Comparison of ENCODE assay signal across 8 cellular contexts in genomic region chr7:97145068-97145467, GRCh38. TPM values are rescaled to one million over a fixed set of nuclear protein-coding genes. Genes with fewer than 3 reads are reported as not detected.
DNase-seq lines count a peak whose midpoint lies in the region; ATAC-seq, FAIRE-seq and TF ChIP-seq lines count a peak whose summit lies in the region.

No MANE protein-coding gene starts in this region.

- H3K9me2 ChIP-seq in Karpas-422 (replicated peaks; ENCODE audit: insufficient read depth, low read length) = no peaks in the 10 kb centered on the region

- FAIRE-seq in D721Med (lab: Jason Lieb, UNC) = no peak

- H3K27ac Mint-ChIP-seq in activated CD4-positive, alpha-beta memory T cell treated with anti-CD3 and anti-CD28 coated beads for 36 hours = no peak overlapping the region

- H3K27ac ChIP-seq in Karpas-422 (ENCODE audit: low read length) (no peak overlapping the region), SK-N-MC (no peak overlapping the region)

- H3K79me2 ChIP-seq in Karpas-422 (ENCODE audit: low read length) = peaks cover 78% of the 10 kb centered on the region

- H2AFZ ChIP-seq in Karpas-422 (ENCODE audit: low read length) = no peak overlapping the region

- CTCF ChIA-PET in activated CD4-positive, alpha-beta memory T cell treated with anti-CD3 and anti-CD28 coated beads for 36 hours (lab: Charles Lee) = interaction anchor here (0.9 kb wide), 1 partner anchor 34 kb away, joined by 5 read pairs; no protein-coding TSS in a partner anchor

- H3K4me2 ChIP-seq in Karpas-422 (ENCODE audit: low read depth, low read length, poor library complexity, severe bottlenecking) = no peak overlapping the region

- H3K27me3 ChIP-seq in Karpas-422 (ENCODE audit: low read length) = no peaks in the 10 kb centered on the region

- peaks cover 28% of the 10 kb centered on the region for H3K36me3 Mint-ChIP-seq in activated CD4-positive, alpha-beta memory T cell treated with anti-CD3 and anti-CD28 coated beads for 36 hours

- H3K4me3 ChIP-seq in Karpas-422 (ENCODE audit: low read length) (no peak overlapping the region), SK-N-MC (no peak overlapping the region)

- DNase-seq in D721Med (ENCODE audit: insufficient read length, low spot score) (no peak), Karpas-422 (peak; percentile 72), SK-N-MC (ENCODE audit: low read depth, low spot score) (peak; percentile 18), glomerular visceral epithelial cell (ENCODE audit: extremely low spot score) (peak; percentile 15), C1 segment of cervical spinal cord (lab: John Stamatoyannopoulos, UW) (no peak), 8988T (no peak)
- DNase-seq in activated CD4-positive, alpha-beta memory T cell treated with anti-CD3 and anti-CD28 coated beads for 36 hours = no peak

- peak; percentile 52 for TF ChIP-seq CTCF in D721Med (IDR thresholded peaks at IDR 0.05; ENCODE audit: insufficient read depth, missing control alignments)

- ATAC-seq in activated CD4-positive, CD25-positive, alpha-beta regulatory T cell treated with anti-CD3 and anti-CD28 coated beads, Interleukin-2, amount 50 U/mL, for 24 hours = no peak

- POLR2A ChIA-PET in activated CD4-positive, alpha-beta memory T cell treated with anti-CD3 and anti-CD28 coated beads for 36 hours (lab: Charles Lee) = interaction anchor here (1.4 kb wide), 1 partner anchor 27 kb away, joined by 3 read pairs; the partner anchor contains the start of gene SDHAF3

- no peaks in the 10 kb centered on the region for H4K20me1 ChIP-seq in Karpas-422 (ENCODE audit: insufficient read depth, low read depth, low read length)

- no peak overlapping the region for H3K4me3 Mint-ChIP-seq in activated CD4-positive, alpha-beta memory T cell treated with anti-CD3 and anti-CD28 coated beads for 36 hours

- no peaks in the 10 kb centered on the region for H3K9me3 ChIP-seq in Karpas-422 (ENCODE audit: low read length)
- no peaks in the 10 kb centered on the region for H3K9me3 ChIP-seq in SK-N-MC (ENCODE audit: low read depth, low read length)

- H3K36me3 ChIP-seq in Karpas-422 (ENCODE audit: insufficient read depth, low read length) (peaks cover 16% of the 10 kb centered on the region), SK-N-MC (ENCODE audit: insufficient read depth, low read length) (no peaks in the 10 kb centered on the region; the same call in 1 of the 2 replicates)

- intact Hi-C loops in activated CD4-positive, alpha-beta memory T cell treated with anti-CD3 and anti-CD28 coated beads for 36 hours (cut with micrococcal nuclease) = loop anchor here (1.0 kb wide), 1 partner anchor 34 kb away; no protein-coding TSS in a partner anchor

- H3K9ac ChIP-seq in Karpas-422 (ENCODE audit: low read length) (no peak overlapping the region), SK-N-MC (ENCODE audit: insufficient read length) (no peak overlapping the region)

- no peaks in the 10 kb centered on the region for H3K27me3 Mint-ChIP-seq in activated CD4-positive, alpha-beta memory T cell treated with anti-CD3 and anti-CD28 coated beads for 36 hours

- H3K4me1 Mint-ChIP-seq in activated CD4-positive, alpha-beta memory T cell treated with anti-CD3 and anti-CD28 coated beads for 36 hours (ENCODE audit: low read depth) = no peaks in the 10 kb centered on the region

- peaks cover 16% of the 10 kb centered on the region for H3K9me3 Mint-ChIP-seq in activated CD4-positive, alpha-beta memory T cell treated with anti-CD3 and anti-CD28 coated beads for 36 hours

- H3K4me1 ChIP-seq in Karpas-422 (ENCODE audit: low read length) = no peaks in the 10 kb centered on the region; the same call in 1 of the 2 replicates

RNA-seq across cellular contexts. Expression of gene SDHAF3, which starts 27.6 kb away (rescaled TPM):
- 26.1 and 63.4 TPM in 2 replicates for total RNA-seq in Karpas-422 (2014; rRNA removed; shearing (Covaris generic); ENCODE audit: low replicate concordance)
- total RNA-seq in activated CD4-positive, alpha-beta memory T cell treated with anti-CD3 and anti-CD28 coated beads for 36 hours = 10 to 100 TPM; 21.8 to 24.5 TPM

Comparison
In these comparisons a context has a peak if more than half of its experiments do, and no peak if none do; other contexts are left out.
1. DNase-seq: peak in Karpas-422 (single experiment), SK-N-MC (single experiment) and glomerular visceral epithelial cell (single experiment); none in D721Med (single experiment), C1 segment of cervical spinal cord (0 of 14), 8988T (single experiment) and activated CD4-positive, alpha-beta memory T cell treated with anti-CD3 and anti-CD28 coated beads for 36 hours (single experiment).